8 cellular contexts compared by ENCODE assay signal in genomic region chr2:171688129-171688465, GRCh38. TPM values are rescaled to one million over a fixed set of nuclear protein-coding genes. Genes with fewer than 3 reads are reported as not detected.
DNase-seq lines count a peak whose midpoint lies in the region; ATAC-seq lines count a peak whose summit lies in the region.

No MANE protein-coding gene starts in this region.

- H3K27me3 ChIP-seq in Karpas-422 (ENCODE audit: low read length) (no peaks in the 10 kb centered on the region), mucosa of stomach (ENCODE audit: control insufficient read depth, insufficient read depth, low read length) (no peaks in the 10 kb centered on the region)

- peaks cover 2% of the 10 kb centered on the region for H3K27me3 Mint-ChIP-seq in dendritic cell treated with granulocyte-macrophage colony-stimulating factor and Interleukin-4, amounts not matched to agents 40 ng/mL and 50 ng/mL, for 4 days

- intact Hi-C loops in dendritic cell treated with granulocyte-macrophage colony-stimulating factor and Interleukin-4, amounts not matched to agents 40 ng/mL and 50 ng/mL, for 4 days (cut with micrococcal nuclease): loop anchor here (5.0 kb wide), 1 partner anchor 869 kb away; the partner anchor contains the start of gene PDK1

- peaks cover 16% of the 10 kb centered on the region for H3K4me1 ChIP-seq in Karpas-422 (ENCODE audit: low read length)
- peaks cover 5% of the 10 kb centered on the region for H3K4me1 ChIP-seq in mucosa of stomach (ENCODE audit: control insufficient read depth, insufficient read depth, low read length)

- peaks cover 27% of the 10 kb centered on the region for H3K79me2 ChIP-seq in Karpas-422 (ENCODE audit: low read length)

- no peaks in the 10 kb centered on the region for H4K20me1 ChIP-seq in Karpas-422 (ENCODE audit: insufficient read depth, low read depth, low read length)

- peak; percentile 13 for ATAC-seq in GM19023 (IDR thresholded peaks at IDR 0.05; ENCODE audit: unreplicated experiment)

- H3K27ac Mint-ChIP-seq in dendritic cell treated with granulocyte-macrophage colony-stimulating factor and Interleukin-4, amounts not matched to agents 40 ng/mL and 50 ng/mL, for 4 days: peak overlapping the region; percentile 97

- peak overlapping the region; percentile 81 for H3K9ac ChIP-seq in Karpas-422 (ENCODE audit: low read length)
- peak overlapping the region; percentile 73 for H3K9ac ChIP-seq in mucosa of stomach (ENCODE audit: low read length)

- H2AFZ ChIP-seq in Karpas-422 (ENCODE audit: low read length): peak overlapping the region; percentile 99

- peaks cover 21% of the 10 kb centered on the region for H3K4me1 Mint-ChIP-seq in dendritic cell treated with granulocyte-macrophage colony-stimulating factor and Interleukin-4, amounts not matched to agents 40 ng/mL and 50 ng/mL, for 4 days (ENCODE audit: low read depth)

- peak overlapping the region; percentile 96 for H3K4me2 ChIP-seq in Karpas-422 (ENCODE audit: low read depth, low read length, poor library complexity, severe bottlenecking)

- peaks cover 30% of the 10 kb centered on the region for H3K36me3 Mint-ChIP-seq in dendritic cell treated with granulocyte-macrophage colony-stimulating factor and Interleukin-4, amounts not matched to agents 40 ng/mL and 50 ng/mL, for 4 days (ENCODE audit: low read depth)

- no peak overlapping the region for H3K27ac ChIP-seq in Karpas-422 (ENCODE audit: low read length)

- H3K9me3 Mint-ChIP-seq in dendritic cell treated with granulocyte-macrophage colony-stimulating factor and Interleukin-4, amounts not matched to agents 40 ng/mL and 50 ng/mL, for 4 days: no peaks in the 10 kb centered on the region

- peaks cover 8% of the 10 kb centered on the region; the same call in 1 of the 2 replicates for H3K36me3 ChIP-seq in Karpas-422 (ENCODE audit: insufficient read depth, low read length)
- H3K36me3 ChIP-seq in mucosa of stomach (ENCODE audit: control insufficient read depth, insufficient read depth, low read length): no peaks in the 10 kb centered on the region

- 0 out of 2 replicates have a peak, but pooled peaks cover 3% of the 10 kb centered on the region for H3K9me2 ChIP-seq in Karpas-422 (replicated peaks; ENCODE audit: insufficient read depth, low read length)

- H3K4me3 ChIP-seq in Karpas-422 (ENCODE audit: low read length) (peak overlapping the region; percentile 96), mucosa of stomach (ENCODE audit: low read length) (peak overlapping the region; percentile 88)

- H3K4me3 Mint-ChIP-seq in dendritic cell treated with granulocyte-macrophage colony-stimulating factor and Interleukin-4, amounts not matched to agents 40 ng/mL and 50 ng/mL, for 4 days: peak overlapping the region; percentile 89

- DNase-seq in AG08395 (ENCODE audit: low spot score) (peak; percentile 15), Karpas-422 (no peak), NCI-H146 (lab: John Stamatoyannopoulos, UW) (no peak), NCI-H2196 treated with DMSO at 0.1 percent for 48 hours (lab: John Stamatoyannopoulos, UW; ENCODE audit: unreplicated experiment) (no peak), NCI-H226 (no peak)

- no peaks in the 10 kb centered on the region for H3K9me3 ChIP-seq in Karpas-422 (ENCODE audit: low read length)
- H3K9me3 ChIP-seq in mucosa of stomach (ENCODE audit: control insufficient read depth, low read length): no peaks in the 10 kb centered on the region

RNA-seq across cellular contexts. Expression of gene DYNC1I2, which starts 0.8 kb away (rescaled TPM):
- total RNA-seq in Karpas-422 (2014; rRNA removed; shearing (Covaris generic); ENCODE audit: low replicate concordance): 36.5 and 48.4 TPM in 2 replicates
